In genomic region chr13:65535360-65535759, GRCh38 we compare ENCODE assay signal across 23 cellular contexts.
"Had no signal": no experiment of that assay in that cellular context is flagged by ENCODE, and none has a peak within 500 bp of the region (broad histone marks: within the 10 kb centered on the region; RNA-seq: fewer than 3 reads in every experiment).

No MANE protein-coding gene starts in this region.

- H3K4me3 ChIP-seq: MG63, PC-9, Peyer's patch, SJCRH30 had no signal

- H2AFZ ChIP-seq: PC-9 had no signal

- H3K27ac ChIP-seq: PC-9, Peyer's patch, SJCRH30 had no signal

- H3K27me3 ChIP-seq: MG63, Peyer's patch, SJCRH30 had no signal

- DNase-seq: Karpas-422, KG1, MG63, NCI-H1092 treated with DMSO at 0.1 percent for 48 hours, NCI-H1436, NCI-H187, NCI-H2029, NCI-H2081 treated with DMSO at 0.1 percent for 48 hours, NCI-H2171, NCI-H226, NCI-H446, NCI-H510A, NCI-H524 treated with DMSO at 0.1 percent for 48 hours, NCI-H69, NCI-H774, OCI-M1, PC-9, Peyer's patch, SHP77 treated with DMSO at 0.1 percent for 48 hours, SJCRH30, T-helper 1 cell had no signal

- H3K9me3 ChIP-seq: MG63, Peyer's patch, SJCRH30 had no signal

- H3K4me1 ChIP-seq: Peyer's patch, SJCRH30 had no signal

- ATAC-seq: Right ventricle myocardium inferior, SK-N-SH treated with all-trans-retinoic acid at 6 μM for 48 hours had no signal

- H3K36me3 ChIP-seq: MG63, Peyer's patch, SJCRH30 had no signal

- H3K4me2 ChIP-seq: PC-9 had no signal
